21 cellular contexts compared by ENCODE assay signal in genomic region chrX:131394384-131394783, GRCh38.
"Had no signal": no experiment of that assay in that cellular context is flagged by ENCODE, and none has a peak within 500 bp of the region (broad histone marks: within the 10 kb centered on the region; RNA-seq: fewer than 3 reads in every experiment).

No MANE protein-coding gene starts in this region.

- H3K27ac Mint-ChIP-seq: activated CD4-positive, alpha-beta memory T cell treated with anti-CD3 and anti-CD28 coated beads for 36 hours; activated CD4-positive, alpha-beta T cell treated with anti-CD3 and anti-CD28 coated beads for 36 hours; activated CD8-positive, alpha-beta memory T cell treated with anti-CD3 and anti-CD28 coated beads, Interleukin-2, amount 10 ng/mL, durations not matched to agents 7 days and 5 days; activated naive CD8-positive, alpha-beta T cell treated with anti-CD3 and anti-CD28 coated beads, Interleukin-2, amount 10 ng/mL, durations not matched to agents 7 days and 5 days; activated T-helper 17 cell treated with anti-CD3 and anti-CD28 coated beads, Interleukin-2, amount 50 U/mL, for 72 hours; naive thymus-derived CD8-positive, alpha-beta T cell; stimulated activated effector memory CD8-positive, alpha-beta T cell treated with anti-CD3 and anti-CD28 coated beads, Interleukin-12 subunit alpha, Interleukin-12 subunit beta, amount 100 ng/mL, for 72 hours; type B pancreatic cell had no signal

- H3K9me3 ChIP-seq: body of pancreas, lower lobe of right lung, sigmoid colon, testis had no signal

- H3K27ac ChIP-seq: body of pancreas, dorsolateral prefrontal cortex, epithelial cell of prostate, hepatocyte, lower lobe of right lung, sigmoid colon, testis had no signal

- H3K9me3 Mint-ChIP-seq: activated CD4-positive, alpha-beta memory T cell treated with anti-CD3 and anti-CD28 coated beads for 36 hours; activated naive CD8-positive, alpha-beta T cell treated with anti-CD3 and anti-CD28 coated beads, Interleukin-2, amount 10 ng/mL, durations not matched to agents 7 days and 5 days; activated T-helper 17 cell treated with anti-CD3 and anti-CD28 coated beads, Interleukin-2, amount 50 U/mL, for 72 hours; stimulated activated effector memory CD8-positive, alpha-beta T cell treated with anti-CD3 and anti-CD28 coated beads, Interleukin-12 subunit alpha, Interleukin-12 subunit beta, amount 100 ng/mL, for 72 hours had no signal

- H3K36me3 ChIP-seq: lower lobe of right lung, sigmoid colon had no signal

- H3K4me1 Mint-ChIP-seq: activated CD4-positive, alpha-beta T cell treated with anti-CD3 and anti-CD28 coated beads for 36 hours; activated CD8-positive, alpha-beta memory T cell treated with anti-CD3 and anti-CD28 coated beads, Interleukin-2, amount 10 ng/mL, durations not matched to agents 7 days and 5 days; activated naive CD8-positive, alpha-beta T cell treated with anti-CD3 and anti-CD28 coated beads, Interleukin-2, amount 10 ng/mL, durations not matched to agents 7 days and 5 days; activated T-helper 17 cell treated with anti-CD3 and anti-CD28 coated beads, Interleukin-2, amount 50 U/mL, for 72 hours; naive thymus-derived CD8-positive, alpha-beta T cell; stimulated activated effector memory CD8-positive, alpha-beta T cell treated with anti-CD3 and anti-CD28 coated beads, Interleukin-12 subunit alpha, Interleukin-12 subunit beta, amount 100 ng/mL, for 72 hours had no signal

- H3K27me3 ChIP-seq: body of pancreas, hepatocyte, sigmoid colon, testis had no signal

- H3K4me3 ChIP-seq: body of pancreas, dorsolateral prefrontal cortex, hepatocyte, lower lobe of right lung, sigmoid colon, testis had no signal

- H3K4me3 Mint-ChIP-seq: activated CD4-positive, alpha-beta memory T cell treated with anti-CD3 and anti-CD28 coated beads for 36 hours; activated CD4-positive, alpha-beta T cell treated with anti-CD3 and anti-CD28 coated beads for 36 hours; activated CD8-positive, alpha-beta memory T cell treated with anti-CD3 and anti-CD28 coated beads, Interleukin-2, amount 10 ng/mL, durations not matched to agents 7 days and 5 days; activated naive CD8-positive, alpha-beta T cell treated with anti-CD3 and anti-CD28 coated beads, Interleukin-2, amount 10 ng/mL, durations not matched to agents 7 days and 5 days; activated T-helper 17 cell treated with anti-CD3 and anti-CD28 coated beads, Interleukin-2, amount 50 U/mL, for 72 hours; naive thymus-derived CD8-positive, alpha-beta T cell; stimulated activated effector memory CD8-positive, alpha-beta T cell treated with anti-CD3 and anti-CD28 coated beads, Interleukin-12 subunit alpha, Interleukin-12 subunit beta, amount 100 ng/mL, for 72 hours; type B pancreatic cell had no signal

- H3K4me1 ChIP-seq: body of pancreas, lower lobe of right lung, sigmoid colon, testis had no signal

- ATAC-seq: activated CD4-positive, alpha-beta T cell treated with anti-CD3 and anti-CD28 coated beads for 36 hours; activated CD8-positive, alpha-beta memory T cell treated with anti-CD3 and anti-CD28 coated beads, Interleukin-2, amount 10 ng/mL, durations not matched to agents 7 days and 5 days; activated T-helper 17 cell treated with anti-CD3 and anti-CD28 coated beads, Interleukin-2, amount 50 U/mL, for 72 hours; body of pancreas; left colon; lower lobe of right lung; naive thymus-derived CD8-positive, alpha-beta T cell; stimulated activated effector memory CD8-positive, alpha-beta T cell treated with anti-CD3 and anti-CD28 coated beads, Interleukin-12 subunit alpha, Interleukin-12 subunit beta, amount 100 ng/mL, for 72 hours had no signal

- DNase-seq: activated CD4-positive, alpha-beta memory T cell treated with anti-CD3 and anti-CD28 coated beads for 36 hours; activated CD4-positive, alpha-beta T cell treated with anti-CD3 and anti-CD28 coated beads for 36 hours; activated CD8-positive, alpha-beta memory T cell treated with anti-CD3 and anti-CD28 coated beads, Interleukin-2, amount 10 ng/mL, durations not matched to agents 7 days and 5 days; activated naive CD4-positive, alpha-beta T cell treated with Interleukin-2 at 50 U/mL for 16 hours; activated naive CD8-positive, alpha-beta T cell treated with anti-CD3 and anti-CD28 coated beads, Interleukin-2, amount 10 ng/mL, durations not matched to agents 7 days and 5 days; amygdala; body of pancreas; central memory CD4-positive, alpha-beta T cell; dorsolateral prefrontal cortex; foreskin fibroblast; left colon; lower lobe of right lung; naive thymus-derived CD8-positive, alpha-beta T cell; sigmoid colon; stimulated activated CD4-positive, alpha-beta T cell treated with anti-CD3 and anti-CD28 coated beads, Interleukin-4, amount 100 ng/mL, for 24 hours; testis had no signal

- H3K36me3 Mint-ChIP-seq: activated CD4-positive, alpha-beta memory T cell treated with anti-CD3 and anti-CD28 coated beads for 36 hours; activated CD8-positive, alpha-beta memory T cell treated with anti-CD3 and anti-CD28 coated beads, Interleukin-2, amount 10 ng/mL, durations not matched to agents 7 days and 5 days; activated naive CD8-positive, alpha-beta T cell treated with anti-CD3 and anti-CD28 coated beads, Interleukin-2, amount 10 ng/mL, durations not matched to agents 7 days and 5 days; naive thymus-derived CD8-positive, alpha-beta T cell; stimulated activated effector memory CD8-positive, alpha-beta T cell treated with anti-CD3 and anti-CD28 coated beads, Interleukin-12 subunit alpha, Interleukin-12 subunit beta, amount 100 ng/mL, for 72 hours had no signal

- H3K27me3 Mint-ChIP-seq: activated CD4-positive, alpha-beta T cell treated with anti-CD3 and anti-CD28 coated beads for 36 hours; activated CD8-positive, alpha-beta memory T cell treated with anti-CD3 and anti-CD28 coated beads, Interleukin-2, amount 10 ng/mL, durations not matched to agents 7 days and 5 days; activated naive CD8-positive, alpha-beta T cell treated with anti-CD3 and anti-CD28 coated beads, Interleukin-2, amount 10 ng/mL, durations not matched to agents 7 days and 5 days; activated T-helper 17 cell treated with anti-CD3 and anti-CD28 coated beads, Interleukin-2, amount 50 U/mL, for 72 hours; type B pancreatic cell had no signal
